ENCODE assay signal across 1 cellular context in genomic region chr3:169772951-169773816, GRCh38.
A peak's percentile ranks its signal among the peaks of the same experiment; 100 is the strongest.
TF ChIP-seq lines count a peak whose summit lies in the region.

TSS of gene MYNN (plus strand) at chr3:169773396. CDS start at chr3:169774296, 900 bp downstream.

TF ChIP-seq in K562, 482 proteins besides CTCF, POLR2A, EP300 and RAD21 (continued from another document):
- no peak for TF ChIP-seq ZNF449 (CRISPR knock-in tag; IDR thresholded peaks at IDR 0.05)
- TF ChIP-seq PCBP1 (IDR thresholded peaks at IDR 0.05; ENCODE audit: low read depth, low read length, poor library complexity, severe bottlenecking) = peak; percentile 38
- TF ChIP-seq HDGF (IDR thresholded peaks at IDR 0.05) = no peak
- no peak for TF ChIP-seq ARHGAP35 (IDR thresholded peaks at IDR 0.05; ENCODE audit: partially characterized antibody)
- TF ChIP-seq ZKSCAN3 (CRISPR knock-in tag; IDR thresholded peaks at IDR 0.05) = no peak
- TF ChIP-seq RERE (CRISPR knock-in tag; IDR thresholded peaks at IDR 0.05; ENCODE audit: borderline replicate concordance) = 0 out of 2 replicates have a peak, but pooled peaks have one; percentile 61
- peak; percentile 98 for TF ChIP-seq SUPT5H (IDR thresholded peaks at IDR 0.05)
- 0 out of 2 replicates have a peak, but pooled peaks have one; percentile 6 for TF ChIP-seq CBX5 (IDR thresholded peaks at IDR 0.05; ENCODE audit: borderline replicate concordance, low read depth)
- no peak for TF ChIP-seq ATF4 (CRISPR knock-in tag; IDR thresholded peaks at IDR 0.05)
- no peak for TF ChIP-seq RNF2 (IDR thresholded peaks at IDR 0.05)
- TF ChIP-seq C11orf30 (IDR thresholded peaks at IDR 0.05; ENCODE audit: low read depth) = peak; percentile 87
- TF ChIP-seq E2F4 (CRISPR knock-in tag; IDR thresholded peaks at IDR 0.05; ENCODE audit: low read depth) = 0 out of 2 replicates have a peak, but pooled peaks have one; percentile 66
- no peak for TF ChIP-seq ZNF77 (CRISPR knock-in tag; IDR thresholded peaks at IDR 0.05)
- TF ChIP-seq ELF4 (CRISPR knock-in tag; IDR thresholded peaks at IDR 0.05) = no peak
- no peak for TF ChIP-seq ESRRB (CRISPR knock-in tag; IDR thresholded peaks at IDR 0.05; ENCODE audit: borderline replicate concordance)
- no peak for TF ChIP-seq ZNF75A (CRISPR knock-in tag; IDR thresholded peaks at IDR 0.05)
- no peak for TF ChIP-seq RBM15 (IDR thresholded peaks at IDR 0.05; ENCODE audit: insufficient read depth, low read length)
- peak; percentile 43; the same call in 1 of the 2 replicates for TF ChIP-seq ZBTB17 (CRISPR knock-in tag; IDR thresholded peaks at IDR 0.05)
- TF ChIP-seq ELK3 (CRISPR knock-in tag; IDR thresholded peaks at IDR 0.05) = no peak
- TF ChIP-seq LARP7 (IDR thresholded peaks at IDR 0.05) = peak; percentile 37; the same call in 1 of the 2 replicates
- no peak for TF ChIP-seq ZC3H11A (IDR thresholded peaks at IDR 0.05; ENCODE audit: low read depth, low read length)
- TF ChIP-seq THAP7 (CRISPR knock-in tag; IDR thresholded peaks at IDR 0.05) = peak; percentile 66; the same call in 1 of the 2 replicates
- TF ChIP-seq RREB1 (CRISPR knock-in tag; IDR thresholded peaks at IDR 0.05) = 0 out of 2 replicates have a peak, but pooled peaks have one; percentile 11
- no peak for TF ChIP-seq ETS2 (tag; IDR thresholded peaks at IDR 0.05; ENCODE audit: borderline replicate concordance, poor library complexity, severe bottlenecking)
- TF ChIP-seq GMEB1 (CRISPR knock-in tag; IDR thresholded peaks at IDR 0.05) = peak; percentile 15; the same call in 1 of the 2 replicates
- TF ChIP-seq ZNF445 (CRISPR knock-in tag; IDR thresholded peaks at IDR 0.05; ENCODE audit: low read depth) = no peak
- TF ChIP-seq KAT7 (CRISPR knock-in tag; IDR thresholded peaks at IDR 0.05; ENCODE audit: borderline replicate concordance) = peak; percentile 80; the same call in 1 of the 2 replicates
- TF ChIP-seq BRCA1 (IDR thresholded peaks at IDR 0.05) = no peak
- TF ChIP-seq BRCA1 (CRISPR knock-in tag; IDR thresholded peaks at IDR 0.05) = no peak
- no peak for TF ChIP-seq SRSF7 (optimal IDR thresholded peaks at IDR 0.05; ENCODE audit: low read depth, low read length)
- TF ChIP-seq DNMT1 (IDR thresholded peaks at IDR 0.05) = no peak
- TF ChIP-seq ZNF76 (CRISPR knock-in tag; IDR thresholded peaks at IDR 0.05; ENCODE audit: borderline replicate concordance) = no peak; the same call in 1 of the 2 replicates
- TF ChIP-seq BRD9 (IDR thresholded peaks at IDR 0.05; ENCODE audit: low read depth, partially characterized antibody) = no peak
- peak; percentile 6 for TF ChIP-seq DACH1 (IDR thresholded peaks at IDR 0.05; ENCODE audit: partially characterized antibody)
- 0 out of 2 replicates have a peak, but pooled peaks have one; percentile 20 for TF ChIP-seq BHLHE40 (IDR thresholded peaks at IDR 0.05; ENCODE audit: low read length)
- TF ChIP-seq NFE2L1 (tag; IDR thresholded peaks at IDR 0.05; ENCODE audit: borderline replicate concordance, low read depth) = no peak
- no peak for TF ChIP-seq MEIS2 (IDR thresholded peaks at IDR 0.05; ENCODE audit: partially characterized antibody)
- TF ChIP-seq SMARCC2 (IDR thresholded peaks at IDR 0.05; ENCODE audit: low read depth) = no peak
